ENCODE assay signal across 1 cellular context in the genomic region with DNA sequence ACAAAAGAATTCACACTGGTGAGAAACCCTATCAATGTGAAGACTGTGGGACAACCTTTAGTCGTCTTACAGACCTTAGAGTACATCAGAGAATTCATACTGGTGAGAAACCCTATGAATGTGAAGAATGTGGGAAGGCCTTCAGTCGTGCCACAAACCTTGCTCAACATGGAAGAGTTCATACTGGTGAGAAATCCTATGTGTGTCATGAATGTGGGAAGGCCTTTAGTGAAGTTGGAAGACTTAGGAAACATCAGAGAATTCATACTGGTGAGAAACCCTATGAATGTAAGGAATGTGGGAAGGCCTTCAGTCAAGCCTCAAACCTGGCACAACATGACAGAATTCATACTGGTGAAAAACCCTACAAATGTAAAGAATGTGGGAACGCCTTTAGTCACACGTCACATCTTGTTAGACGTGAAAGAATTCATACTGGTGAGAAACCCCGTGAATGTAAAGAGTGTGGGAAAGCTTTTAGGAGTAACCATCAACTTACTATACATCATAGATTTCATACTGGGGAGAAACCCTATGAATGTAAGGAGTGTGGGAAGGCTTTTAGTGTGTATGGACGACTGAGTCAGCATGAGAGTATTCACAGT.
TF ChIP-seq lines count a peak whose summit lies in the region.

No MANE protein-coding gene starts in this region.

TF ChIP-seq in HEK293, 187 proteins besides CTCF, POLR2A, EP300 and RAD21 (continued from another document):
- TF ChIP-seq, protein P1, sequence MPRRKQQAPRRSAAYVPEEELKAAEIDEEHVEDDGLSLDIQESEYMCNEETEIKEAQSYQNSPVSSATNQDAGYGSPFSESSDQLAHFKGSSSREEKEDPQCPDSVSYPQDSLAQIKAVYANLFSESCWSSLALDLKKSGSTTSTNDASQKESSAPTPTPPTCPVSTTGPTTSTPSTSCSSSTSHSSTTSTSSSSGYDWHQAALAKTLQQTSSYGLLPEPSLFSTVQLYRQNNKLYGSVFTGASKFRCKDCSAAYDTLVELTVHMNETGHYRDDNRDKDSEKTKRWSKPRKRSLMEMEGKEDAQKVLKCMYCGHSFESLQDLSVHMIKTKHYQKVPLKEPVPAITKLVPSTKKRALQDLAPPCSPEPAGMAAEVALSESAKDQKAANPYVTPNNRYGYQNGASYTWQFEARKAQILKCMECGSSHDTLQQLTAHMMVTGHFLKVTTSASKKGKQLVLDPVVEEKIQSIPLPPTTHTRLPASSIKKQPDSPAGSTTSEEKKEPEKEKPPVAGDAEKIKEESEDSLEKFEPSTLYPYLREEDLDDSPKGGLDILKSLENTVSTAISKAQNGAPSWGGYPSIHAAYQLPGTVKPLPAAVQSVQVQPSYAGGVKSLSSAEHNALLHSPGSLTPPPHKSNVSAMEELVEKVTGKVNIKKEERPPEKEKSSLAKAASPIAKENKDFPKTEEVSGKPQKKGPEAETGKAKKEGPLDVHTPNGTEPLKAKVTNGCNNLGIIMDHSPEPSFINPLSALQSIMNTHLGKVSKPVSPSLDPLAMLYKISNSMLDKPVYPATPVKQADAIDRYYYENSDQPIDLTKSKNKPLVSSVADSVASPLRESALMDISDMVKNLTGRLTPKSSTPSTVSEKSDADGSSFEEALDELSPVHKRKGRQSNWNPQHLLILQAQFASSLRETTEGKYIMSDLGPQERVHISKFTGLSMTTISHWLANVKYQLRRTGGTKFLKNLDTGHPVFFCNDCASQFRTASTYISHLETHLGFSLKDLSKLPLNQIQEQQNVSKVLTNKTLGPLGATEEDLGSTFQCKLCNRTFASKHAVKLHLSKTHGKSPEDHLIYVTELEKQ (tag by site-specific recombination; IDR thresholded peaks at IDR 0.05; ENCODE audit: borderline replicate concordance) = no peak
- no peak for TF ChIP-seq ZNF223 (tag by site-specific recombination; IDR thresholded peaks at IDR 0.05)
- TF ChIP-seq, protein P2, sequence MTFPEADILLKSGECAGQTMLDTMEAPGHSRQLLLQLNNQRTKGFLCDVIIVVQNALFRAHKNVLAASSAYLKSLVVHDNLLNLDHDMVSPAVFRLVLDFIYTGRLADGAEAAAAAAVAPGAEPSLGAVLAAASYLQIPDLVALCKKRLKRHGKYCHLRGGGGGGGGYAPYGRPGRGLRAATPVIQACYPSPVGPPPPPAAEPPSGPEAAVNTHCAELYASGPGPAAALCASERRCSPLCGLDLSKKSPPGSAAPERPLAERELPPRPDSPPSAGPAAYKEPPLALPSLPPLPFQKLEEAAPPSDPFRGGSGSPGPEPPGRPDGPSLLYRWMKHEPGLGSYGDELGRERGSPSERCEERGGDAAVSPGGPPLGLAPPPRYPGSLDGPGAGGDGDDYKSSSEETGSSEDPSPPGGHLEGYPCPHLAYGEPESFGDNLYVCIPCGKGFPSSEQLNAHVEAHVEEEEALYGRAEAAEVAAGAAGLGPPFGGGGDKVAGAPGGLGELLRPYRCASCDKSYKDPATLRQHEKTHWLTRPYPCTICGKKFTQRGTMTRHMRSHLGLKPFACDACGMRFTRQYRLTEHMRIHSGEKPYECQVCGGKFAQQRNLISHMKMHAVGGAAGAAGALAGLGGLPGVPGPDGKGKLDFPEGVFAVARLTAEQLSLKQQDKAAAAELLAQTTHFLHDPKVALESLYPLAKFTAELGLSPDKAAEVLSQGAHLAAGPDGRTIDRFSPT (tag by site-specific recombination; IDR thresholded peaks at IDR 0.05) = no peak
- TF ChIP-seq SCRT2 (tag by site-specific recombination; IDR thresholded peaks at IDR 0.05) = no peak
- TF ChIP-seq, protein P3, sequence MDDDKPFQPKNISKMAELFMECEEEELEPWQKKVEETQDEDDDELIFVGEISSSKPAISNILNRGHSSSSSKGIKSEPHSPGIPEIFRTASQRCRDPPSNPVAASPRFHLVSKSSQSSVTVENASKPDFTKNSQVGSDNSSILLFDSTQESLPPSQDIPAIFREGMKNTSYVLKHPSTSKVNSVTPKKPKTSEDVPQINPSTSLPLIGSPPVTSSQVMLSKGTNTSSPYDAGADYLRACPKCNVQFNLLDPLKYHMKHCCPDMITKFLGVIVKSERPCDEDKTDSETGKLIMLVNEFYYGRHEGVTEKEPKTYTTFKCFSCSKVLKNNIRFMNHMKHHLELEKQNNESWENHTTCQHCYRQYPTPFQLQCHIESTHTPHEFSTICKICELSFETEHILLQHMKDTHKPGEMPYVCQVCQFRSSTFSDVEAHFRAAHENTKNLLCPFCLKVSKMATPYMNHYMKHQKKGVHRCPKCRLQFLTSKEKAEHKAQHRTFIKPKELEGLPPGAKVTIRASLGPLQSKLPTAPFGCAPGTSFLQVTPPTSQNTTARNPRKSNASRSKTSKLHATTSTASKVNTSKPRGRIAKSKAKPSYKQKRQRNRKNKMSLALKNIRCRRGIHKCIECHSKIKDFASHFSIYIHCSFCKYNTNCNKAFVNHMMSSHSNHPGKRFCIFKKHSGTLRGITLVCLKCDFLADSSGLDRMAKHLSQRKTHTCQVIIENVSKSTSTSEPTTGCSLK (tag by site-specific recombination; IDR thresholded peaks at IDR 0.05) = no peak
- no peak for TF ChIP-seq FEZF1 (tag by site-specific recombination; IDR thresholded peaks at IDR 0.05)
- TF ChIP-seq TRIM28 (IDR thresholded peaks at IDR 0.05; ENCODE audit: borderline replicate concordance, low read length) = peak; percentile 98; the same call in 1 of the 2 replicates
- no peak for TF ChIP-seq ZNF16 (tag by site-specific recombination; IDR thresholded peaks at IDR 0.05; ENCODE audit: low read depth)
- no peak for TF ChIP-seq ZNF664 (tag by site-specific recombination; IDR thresholded peaks at IDR 0.05)
- TF ChIP-seq KLF1 (tag by site-specific recombination; IDR thresholded peaks at IDR 0.05) = no peak
- TF ChIP-seq ZNF274 (IDR thresholded peaks at IDR 0.05; ENCODE audit: low read length) = peak; percentile 97
- TF ChIP-seq ZNF274 (tag by site-specific recombination; IDR thresholded peaks at IDR 0.05; ENCODE audit: borderline replicate concordance) = peak; percentile 99
- TF ChIP-seq, protein P4, sequence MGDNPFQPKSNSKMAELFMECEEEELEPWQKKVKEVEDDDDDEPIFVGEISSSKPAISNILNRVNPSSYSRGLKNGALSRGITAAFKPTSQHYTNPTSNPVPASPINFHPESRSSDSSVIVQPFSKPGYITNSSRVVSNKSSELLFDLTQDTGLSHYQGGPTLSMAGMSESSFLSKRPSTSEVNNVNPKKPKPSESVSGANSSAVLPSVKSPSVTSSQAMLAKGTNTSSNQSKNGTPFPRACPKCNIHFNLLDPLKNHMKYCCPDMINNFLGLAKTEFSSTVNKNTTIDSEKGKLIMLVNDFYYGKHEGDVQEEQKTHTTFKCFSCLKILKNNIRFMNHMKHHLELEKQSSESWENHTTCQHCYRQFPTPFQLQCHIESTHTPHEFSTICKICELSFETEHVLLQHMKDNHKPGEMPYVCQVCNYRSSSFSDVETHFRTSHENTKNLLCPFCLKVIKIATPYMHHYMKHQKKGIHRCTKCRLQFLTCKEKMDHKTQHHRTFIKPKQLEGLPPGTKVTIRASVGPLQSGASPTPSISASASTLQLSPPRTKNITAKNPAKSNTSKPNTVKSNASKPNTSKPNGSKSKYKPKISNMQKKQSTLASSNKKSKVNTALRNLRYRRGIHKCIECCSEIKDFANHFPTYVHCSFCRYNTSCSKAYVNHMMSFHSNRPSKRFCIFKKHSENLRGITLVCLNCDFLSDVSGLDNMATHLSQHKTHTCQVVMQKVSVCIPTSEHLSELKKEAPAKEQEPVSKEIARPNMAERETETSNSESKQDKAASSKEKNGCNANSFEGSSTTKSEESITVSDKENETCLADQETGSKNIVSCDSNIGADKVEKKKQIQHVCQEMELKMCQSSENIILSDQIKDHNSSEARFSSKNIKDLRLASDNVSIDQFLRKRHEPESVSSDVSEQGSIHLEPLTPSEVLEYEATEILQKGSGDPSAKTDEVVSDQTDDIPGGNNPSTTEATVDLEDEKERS (tag by site-specific recombination; IDR thresholded peaks at IDR 0.05) = peak; percentile 87
- TF ChIP-seq ZBTB1 (tag by site-specific recombination; IDR thresholded peaks at IDR 0.05) = no peak
- no peak for TF ChIP-seq ZNF114 (tag by site-specific recombination; IDR thresholded peaks at IDR 0.05)
- TF ChIP-seq, protein P5, sequence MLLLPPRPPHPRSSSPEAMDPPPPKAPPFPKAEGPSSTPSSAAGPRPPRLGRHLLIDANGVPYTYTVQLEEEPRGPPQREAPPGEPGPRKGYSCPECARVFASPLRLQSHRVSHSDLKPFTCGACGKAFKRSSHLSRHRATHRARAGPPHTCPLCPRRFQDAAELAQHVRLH (tag by site-specific recombination; IDR thresholded peaks at IDR 0.05) = no peak
- TF ChIP-seq ZNF19 (tag by site-specific recombination; IDR thresholded peaks at IDR 0.05; ENCODE audit: low read depth) = no peak
